ENCODE assay signal across 8 cellular contexts in the genomic region with DNA sequence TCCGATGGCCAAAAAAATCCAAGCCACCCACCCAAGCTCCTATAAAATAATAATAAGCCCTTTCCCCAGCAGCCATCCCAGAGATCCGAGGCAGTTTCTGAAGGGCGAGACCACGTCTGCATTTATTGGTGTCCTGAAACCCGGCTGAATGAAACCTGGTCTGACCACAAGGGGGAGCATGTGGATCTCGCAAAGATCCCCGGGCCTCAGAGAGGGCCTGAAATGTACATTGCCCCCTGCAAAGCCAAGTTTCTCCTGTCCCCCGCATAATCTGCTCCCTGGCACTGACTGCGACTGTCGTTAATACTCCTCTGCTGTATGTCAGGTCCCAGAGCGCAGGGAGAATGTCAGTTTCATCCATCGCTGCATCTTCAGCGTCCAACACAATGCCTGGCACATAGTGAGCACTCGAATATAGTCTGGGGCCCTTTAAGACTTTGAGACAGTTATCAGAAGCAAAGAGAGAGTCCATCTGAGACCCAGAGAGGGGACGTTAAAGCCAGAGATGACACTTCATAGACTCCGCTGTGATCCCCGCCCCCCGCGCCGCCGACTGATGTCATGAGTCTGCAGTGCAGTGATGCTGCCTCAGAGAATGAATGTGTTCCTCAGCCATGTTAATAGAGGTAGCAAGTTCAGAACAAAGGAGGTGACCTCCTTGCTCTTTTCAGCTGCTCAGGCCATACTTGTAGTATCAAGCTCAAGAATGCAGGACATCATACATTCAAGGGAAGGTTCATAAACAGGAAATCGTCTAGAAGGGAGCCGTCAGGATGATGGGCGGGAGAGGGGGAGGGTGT.
DNase-seq lines count a peak whose midpoint lies in the region; ATAC-seq and TF ChIP-seq lines count a peak whose summit lies in the region.

No MANE protein-coding gene starts in this region.

- no peak for ATAC-seq in HG02981 (IDR thresholded peaks at IDR 0.05; ENCODE audit: unreplicated experiment)

- H3K9ac ChIP-seq in parathyroid adenoma: no peak overlapping the region

- H2AFZ ChIP-seq in parathyroid adenoma: peak overlapping the region; percentile 50

- no peak overlapping the region for H3K27ac ChIP-seq in SJCRH30
- H3K27ac ChIP-seq in parathyroid adenoma: peak overlapping the region; percentile 73
- H3K27ac ChIP-seq in tibial nerve: no peak overlapping the region

- 48 to 50% methylated on average over 22 to 24 of the region's 24 CpGs for WGBS in tibial nerve, 2 donors

- H3K27me3 ChIP-seq in SJCRH30: peaks cover 52% of the 10 kb centered on the region
- H3K27me3 ChIP-seq in parathyroid adenoma (ENCODE audit: control insufficient read depth, insufficient read depth, low read length): no peaks in the 10 kb centered on the region
- H3K27me3 ChIP-seq in tibial nerve: peaks cover 0 to 44% of the 10 kb centered on the region in 2 donors

- TF ChIP-seq CTCF in parathyroid adenoma (IDR thresholded peaks at IDR 0.05) (peak; percentile 59), tibial nerve (IDR thresholded peaks at IDR 0.05) (peak; percentile 65 to 87 (median 74))

- no peaks in the 10 kb centered on the region for H3K79me2 ChIP-seq in parathyroid adenoma

- peak; percentile 25 for DNase-seq in DMS114 treated with DMSO at 0.1 percent for 48 hours (lab: John Stamatoyannopoulos, UW; ENCODE audit: unreplicated experiment)
- peak; percentile 57 for DNase-seq in LoVo (ENCODE audit: low spot score)
- DNase-seq in SJCRH30: peak; percentile 68 to 86
- DNase-seq in activated gamma-delta T cell treated with anti-CD3 and anti-CD28 coated beads, Interleukin-2, amount 50 U/mL, for 16 hours (ENCODE audit: low read depth): peak; percentile 55
- DNase-seq in globus pallidus (ENCODE audit: low spot score): peak; percentile 40
- peak; percentile 49 to 86 for DNase-seq in tibial nerve (ENCODE audit: low spot score in 2 of 2)

- H3K4me1 ChIP-seq in SJCRH30 (no peaks in the 10 kb centered on the region), parathyroid adenoma (peaks cover 11% of the 10 kb centered on the region), tibial nerve (peaks cover 0 to 7% (median 0%) of the 10 kb centered on the region in 4 donors)

- H3K4me2 ChIP-seq in parathyroid adenoma (ENCODE audit: low read length): no peak overlapping the region

- TF ChIP-seq EP300 in tibial nerve (IDR thresholded peaks at IDR 0.05): no peak

- no peak for TF ChIP-seq POLR2A in tibial nerve (IDR thresholded peaks at IDR 0.05)

- H3K9me3 ChIP-seq in SJCRH30 (replicated peaks) (no peaks in the 10 kb centered on the region), parathyroid adenoma (ENCODE audit: control insufficient read depth, low read length) (no peaks in the 10 kb centered on the region), tibial nerve (no peaks in the 10 kb centered on the region)

- no peaks in the 10 kb centered on the region for H3K36me3 ChIP-seq in SJCRH30
- H3K36me3 ChIP-seq in parathyroid adenoma (ENCODE audit: control insufficient read depth, insufficient read depth, low read length): no peaks in the 10 kb centered on the region
- H3K36me3 ChIP-seq in tibial nerve: no peaks in the 10 kb centered on the region

- no peak overlapping the region for H3K4me3 ChIP-seq in SJCRH30
- H3K4me3 ChIP-seq in parathyroid adenoma (ENCODE audit: low read depth, low read length): no peak overlapping the region
- no peak overlapping the region for H3K4me3 ChIP-seq in tibial nerve

Comparison
In these comparisons a context has a peak if more than half of its experiments do, and no peak if none do; other contexts are left out.
1. DNase-seq: peak in every context shown above with its lines; median percentile 77 in SJCRH30; 68 in tibial nerve; 57 in LoVo; 55 in activated gamma-delta T cell treated with anti-CD3 and anti-CD28 coated beads, Interleukin-2, amount 50 U/mL, for 16 hours; 40 in globus pallidus; 25 in DMS114 treated with DMSO at 0.1 percent for 48 hours.